Comparison of ENCODE assay signal across 1 cellular context in the genomic region with DNA sequence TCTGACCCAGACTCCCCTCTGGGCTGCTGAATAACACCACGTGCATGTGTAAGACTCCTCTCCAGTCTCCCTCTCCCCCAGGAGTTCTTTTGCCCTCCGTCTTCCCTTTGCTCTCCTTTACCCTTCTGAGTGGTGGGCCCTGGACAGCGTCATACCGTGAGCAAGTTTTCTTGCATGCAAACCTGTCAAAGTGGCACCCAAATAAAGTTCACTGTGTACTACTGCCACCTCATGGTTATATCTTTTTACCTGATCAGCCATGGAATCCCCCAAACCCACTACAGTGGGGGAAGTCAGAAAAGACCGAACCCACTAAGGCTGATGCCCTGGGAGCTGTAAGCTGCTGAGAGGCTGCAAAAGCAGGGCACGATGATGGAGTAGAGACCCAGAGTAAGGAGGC.
TF ChIP-seq lines count a peak whose summit lies in the region.

No MANE protein-coding gene starts in this region.

TF ChIP-seq in GM23338, 12 proteins besides CTCF, POLR2A, EP300 and RAD21:
- TF ChIP-seq, protein P1, sequence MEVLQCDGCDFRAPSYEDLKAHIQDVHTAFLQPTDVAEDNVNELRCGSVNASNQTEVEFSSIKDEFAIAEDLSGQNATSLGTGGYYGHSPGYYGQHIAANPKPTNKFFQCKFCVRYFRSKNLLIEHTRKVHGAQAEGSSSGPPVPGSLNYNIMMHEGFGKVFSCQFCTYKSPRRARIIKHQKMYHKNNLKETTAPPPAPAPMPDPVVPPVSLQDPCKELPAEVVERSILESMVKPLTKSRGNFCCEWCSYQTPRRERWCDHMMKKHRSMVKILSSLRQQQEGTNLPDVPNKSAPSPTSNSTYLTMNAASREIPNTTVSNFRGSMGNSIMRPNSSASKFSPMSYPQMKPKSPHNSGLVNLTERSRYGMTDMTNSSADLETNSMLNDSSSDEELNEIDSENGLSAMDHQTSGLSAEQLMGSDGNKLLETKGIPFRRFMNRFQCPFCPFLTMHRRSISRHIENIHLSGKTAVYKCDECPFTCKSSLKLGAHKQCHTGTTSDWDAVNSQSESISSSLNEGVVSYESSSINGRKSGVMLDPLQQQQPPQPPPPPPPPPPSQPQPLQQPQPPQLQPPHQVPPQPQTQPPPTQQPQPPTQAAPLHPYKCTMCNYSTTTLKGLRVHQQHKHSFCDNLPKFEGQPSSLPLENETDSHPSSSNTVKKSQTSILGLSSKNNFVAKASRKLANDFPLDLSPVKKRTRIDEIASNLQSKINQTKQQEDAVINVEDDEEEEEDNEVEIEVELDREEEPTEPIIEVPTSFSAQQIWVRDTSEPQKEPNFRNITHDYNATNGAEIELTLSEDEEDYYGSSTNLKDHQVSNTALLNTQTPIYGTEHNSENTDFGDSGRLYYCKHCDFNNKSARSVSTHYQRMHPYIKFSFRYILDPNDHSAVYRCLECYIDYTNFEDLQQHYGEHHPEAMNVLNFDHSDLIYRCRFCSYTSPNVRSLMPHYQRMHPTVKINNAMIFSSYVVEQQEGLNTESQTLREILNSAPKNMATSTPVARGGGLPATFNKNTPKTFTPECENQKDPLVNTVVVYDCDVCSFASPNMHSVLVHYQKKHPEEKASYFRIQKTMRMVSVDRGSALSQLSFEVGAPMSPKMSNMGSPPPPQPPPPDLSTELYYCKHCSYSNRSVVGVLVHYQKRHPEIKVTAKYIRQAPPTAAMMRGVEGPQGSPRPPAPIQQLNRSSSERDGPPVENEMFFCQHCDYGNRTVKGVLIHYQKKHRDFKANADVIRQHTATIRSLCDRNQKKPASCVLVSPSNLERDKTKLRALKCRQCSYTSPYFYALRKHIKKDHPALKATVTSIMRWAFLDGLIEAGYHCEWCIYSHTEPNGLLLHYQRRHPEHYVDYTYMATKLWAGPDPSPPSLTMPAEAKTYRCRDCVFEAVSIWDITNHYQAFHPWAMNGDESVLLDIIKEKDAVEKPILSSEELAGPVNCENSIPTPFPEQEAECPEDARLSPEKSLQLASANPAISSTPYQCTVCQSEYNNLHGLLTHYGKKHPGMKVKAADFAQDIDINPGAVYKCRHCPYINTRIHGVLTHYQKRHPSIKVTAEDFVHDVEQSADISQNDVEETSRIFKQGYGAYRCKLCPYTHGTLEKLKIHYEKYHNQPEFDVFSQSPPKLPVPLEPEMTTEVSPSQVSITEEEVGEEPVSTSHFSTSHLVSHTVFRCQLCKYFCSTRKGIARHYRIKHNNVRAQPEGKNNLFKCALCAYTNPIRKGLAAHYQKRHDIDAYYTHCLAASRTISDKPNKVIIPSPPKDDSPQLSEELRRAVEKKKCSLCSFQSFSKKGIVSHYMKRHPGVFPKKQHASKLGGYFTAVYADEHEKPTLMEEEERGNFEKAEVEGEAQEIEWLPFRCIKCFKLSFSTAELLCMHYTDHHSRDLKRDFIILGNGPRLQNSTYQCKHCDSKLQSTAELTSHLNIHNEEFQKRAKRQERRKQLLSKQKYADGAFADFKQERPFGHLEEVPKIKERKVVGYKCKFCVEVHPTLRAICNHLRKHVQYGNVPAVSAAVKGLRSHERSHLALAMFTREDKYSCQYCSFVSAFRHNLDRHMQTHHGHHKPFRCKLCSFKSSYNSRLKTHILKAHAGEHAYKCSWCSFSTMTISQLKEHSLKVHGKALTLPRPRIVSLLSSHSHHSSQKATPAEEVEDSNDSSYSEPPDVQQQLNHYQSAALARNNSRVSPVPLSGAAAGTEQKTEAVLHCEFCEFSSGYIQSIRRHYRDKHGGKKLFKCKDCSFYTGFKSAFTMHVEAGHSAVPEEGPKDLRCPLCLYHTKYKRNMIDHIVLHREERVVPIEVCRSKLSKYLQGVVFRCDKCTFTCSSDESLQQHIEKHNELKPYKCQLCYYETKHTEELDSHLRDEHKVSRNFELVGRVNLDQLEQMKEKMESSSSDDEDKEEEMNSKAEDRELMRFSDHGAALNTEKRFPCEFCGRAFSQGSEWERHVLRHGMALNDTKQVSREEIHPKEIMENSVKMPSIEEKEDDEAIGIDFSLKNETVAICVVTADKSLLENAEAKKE (CRISPR knock-in tag; IDR thresholded peaks at IDR 0.05): no peak
- TF ChIP-seq ZNF114 (CRISPR knock-in tag; IDR thresholded peaks at IDR 0.05) (no peak), JUNB (IDR thresholded peaks at IDR 0.05; ENCODE audit: unreplicated experiment) (no peak), EZH2 (IDR thresholded peaks at IDR 0.05; ENCODE audit: low read depth, unreplicated experiment) (no peak)
